ENCODE assay signal across 29 cellular contexts in the genomic region with DNA sequence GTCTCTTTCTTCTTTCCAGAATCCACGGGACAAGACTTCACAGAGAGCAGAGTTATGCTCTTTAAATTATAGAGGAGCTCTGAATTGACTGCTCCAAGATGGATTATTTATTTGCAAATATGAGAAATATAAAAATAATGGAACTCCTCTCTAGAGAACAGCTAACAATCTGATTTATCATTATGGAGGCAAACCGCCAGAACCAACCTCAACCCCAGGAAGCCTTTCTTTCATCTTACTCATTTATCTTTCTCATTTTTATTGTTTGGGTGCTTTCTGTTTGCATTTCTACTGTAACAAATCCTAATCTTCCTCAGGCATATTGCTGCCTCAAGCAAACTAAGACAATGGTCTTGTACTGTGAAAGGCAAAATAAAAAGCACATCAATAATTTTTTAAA.
DNase-seq lines count a peak whose midpoint lies in the region; ATAC-seq, FAIRE-seq and TF ChIP-seq lines count a peak whose summit lies in the region.
"Had no signal": no experiment of that assay in that cellular context is flagged by ENCODE, and none has a peak within 500 bp of the region (broad histone marks: within the 10 kb centered on the region; RNA-seq: fewer than 3 reads in every experiment).

No MANE protein-coding gene starts in this region.

- no peaks in the 10 kb centered on the region for H3K79me2 ChIP-seq in astrocyte (ENCODE audit: insufficient read depth, low read length)

- ATAC-seq in activated CD8-positive, alpha-beta T cell treated with anti-CD3 and anti-CD28 coated beads, Interleukin-2, amount 10 ng/mL, durations not matched to agents 7 days and 5 days = no peak
- ATAC-seq in heart left ventricle = no peak
- ATAC-seq: gastrocnemius medialis; lower lobe of right lung; mucosa of descending colon; natural killer cell; stimulated activated memory B cell treated with anti-CD40 and anti-IgM and Interleukin-4, amounts not matched to agents 10 μg/mL and 1 μg/mL and 100 μg/mL, for 72 hours; T-cell had no signal

- H3K27ac ChIP-seq in astrocyte (ENCODE audit: low read depth, low read length) = peak overlapping the region; percentile 79
- H3K27ac ChIP-seq in heart left ventricle = no peak overlapping the region
- H3K27ac ChIP-seq: dorsolateral prefrontal cortex, gastrocnemius medialis, lower lobe of right lung, RWPE1, transverse colon had no signal

- peaks cover 3% of the 10 kb centered on the region for H3K9me3 Mint-ChIP-seq in Calu3 (ENCODE audit: low read depth, unreplicated experiment)
- H3K9me3 Mint-ChIP-seq in astrocyte (ENCODE audit: unreplicated experiment) = no peaks in the 10 kb centered on the region
- no peaks in the 10 kb centered on the region for H3K9me3 Mint-ChIP-seq in nephron
- H3K9me3 Mint-ChIP-seq in activated CD8-positive, alpha-beta T cell treated with anti-CD3 and anti-CD28 coated beads, Interleukin-2, amount 10 ng/mL, durations not matched to agents 7 days and 5 days (ENCODE audit: insufficient read depth) = peaks cover 4% of the 10 kb centered on the region
- H3K9me3 Mint-ChIP-seq: stimulated activated memory B cell treated with anti-CD40 and anti-IgM and Interleukin-4, amounts not matched to agents 10 μg/mL and 1 μg/mL and 100 μg/mL, for 72 hours had no signal

- H3K27ac Mint-ChIP-seq in Calu3 (ENCODE audit: unreplicated experiment) = peak overlapping the region; percentile 53
- H3K27ac Mint-ChIP-seq in astrocyte (ENCODE audit: unreplicated experiment) = no peak overlapping the region
- peak overlapping the region; percentile 80 to 87 (median 83) for H3K27ac Mint-ChIP-seq in nephron
- H3K27ac Mint-ChIP-seq in activated CD8-positive, alpha-beta T cell treated with anti-CD3 and anti-CD28 coated beads, Interleukin-2, amount 10 ng/mL, durations not matched to agents 7 days and 5 days = no peak overlapping the region
- H3K27ac Mint-ChIP-seq: natural killer cell; stimulated activated memory B cell treated with anti-CD40 and anti-IgM and Interleukin-4, amounts not matched to agents 10 μg/mL and 1 μg/mL and 100 μg/mL, for 72 hours; T-cell had no signal

- DNase-seq in Calu3 = no peak
- DNase-seq in MG63 = peak; percentile 32
- peak; percentile 60 for DNase-seq in astrocyte (ENCODE audit: low read depth)
- no peak for DNase-seq in activated CD8-positive, alpha-beta T cell treated with anti-CD3 and anti-CD28 coated beads, Interleukin-2, amount 10 ng/mL, durations not matched to agents 7 days and 5 days
- DNase-seq in NCI-H2107 treated with DMSO at 0.1 percent for 48 hours (lab: John Stamatoyannopoulos, UW; ENCODE audit: unreplicated experiment) = no peak
- DNase-seq in heart left ventricle = no peak
- DNase-seq in DMS79 treated with DMSO at 0.1 percent for 48 hours (lab: John Stamatoyannopoulos, UW) = no peak
- DNase-seq: activated CD4-positive, alpha-beta T cell treated with anti-CD3 and anti-CD28 coated beads, Interleukin-2, amount 50 U/mL, for 1 hour; activated CD4-positive, CD25-positive, alpha-beta regulatory T cell; activated T-cell treated with anti-CD3 and anti-CD28 coated beads, Interleukin-2, amount 50 U/mL, for 48 hours; Caco-2; dorsolateral prefrontal cortex; gastrocnemius medialis; GOT3; hippocampal formation; KBM-7; lower lobe of right lung; MM.1S; mucosa of descending colon; natural killer cell; NCI-H1436; NCI-H2171; NCI-H510A; T-cell; transverse colon had no signal

- no TSS peak for BruUV-seq in Calu3 (replicated peaks; lab: Mats Ljungman, UMichigan)

- FAIRE-seq in astrocyte (lab: Jason Lieb, UNC) = no peak
- FAIRE-seq: endometrium had no signal

- H2AFZ ChIP-seq in astrocyte (ENCODE audit: low read depth, low read length) = no peak overlapping the region

- intact Hi-C loops in Calu3 (cut with micrococcal nuclease; ENCODE audit: unreplicated experiment) = no loop called here
- intact Hi-C loops in heart left ventricle (cut with DNase I) = no loop called here

- H3K36me3 Mint-ChIP-seq in Calu3 (ENCODE audit: insufficient read depth, unreplicated experiment) (no peaks in the 10 kb centered on the region), astrocyte (ENCODE audit: low read depth, unreplicated experiment) (no peaks in the 10 kb centered on the region), nephron (ENCODE audit: low read depth) (no peaks in the 10 kb centered on the region)
- no peaks in the 10 kb centered on the region for H3K36me3 Mint-ChIP-seq in activated CD8-positive, alpha-beta T cell treated with anti-CD3 and anti-CD28 coated beads, Interleukin-2, amount 10 ng/mL, durations not matched to agents 7 days and 5 days (ENCODE audit: low read depth)
- H3K36me3 Mint-ChIP-seq: stimulated activated memory B cell treated with anti-CD40 and anti-IgM and Interleukin-4, amounts not matched to agents 10 μg/mL and 1 μg/mL and 100 μg/mL, for 72 hours; T-cell had no signal

- POLR2A ChIA-PET in activated CD8-positive, alpha-beta T cell treated with anti-CD3 and anti-CD28 coated beads, Interleukin-2, amount 10 ng/mL, durations not matched to agents 7 days and 5 days (lab: Charles Lee) = no interaction called here

- TF ChIP-seq CTCF in Calu3 (IDR thresholded peaks at IDR 0.05; ENCODE audit: unreplicated experiment) = no peak
- TF ChIP-seq CTCF in astrocyte (IDR thresholded peaks at IDR 0.05; ENCODE audit: insufficient read depth, low read depth, low read length) = no peak
- TF ChIP-seq CTCF in nephron (IDR thresholded peaks at IDR 0.05; ENCODE audit: unreplicated experiment in 3 of 3) = no peak
- TF ChIP-seq CTCF in heart left ventricle (IDR thresholded peaks at IDR 0.05) = no peak

- WGBS in heart left ventricle, 4 donors = 79 to 81% (median 80%) methylated on average over 2 of the region's 2 CpGs

- H3K9me3 ChIP-seq in MG63 (peaks cover 18% of the 10 kb centered on the region), astrocyte (ENCODE audit: insufficient read depth, low read depth, low read length) (no peaks in the 10 kb centered on the region), heart left ventricle (no peaks in the 10 kb centered on the region)
- H3K9me3 ChIP-seq: Caco-2, gastrocnemius medialis, lower lobe of right lung, mucosa of descending colon, transverse colon had no signal

- no peak for TF ChIP-seq POLR2A in heart left ventricle (IDR thresholded peaks at IDR 0.05)

- H3K4me1 Mint-ChIP-seq in Calu3 (ENCODE audit: low read depth, unreplicated experiment) (peaks cover 52% of the 10 kb centered on the region), astrocyte (ENCODE audit: low read depth, unreplicated experiment) (peaks cover 16% of the 10 kb centered on the region), nephron (peaks cover 46% of the 10 kb centered on the region)
- H3K4me1 Mint-ChIP-seq in activated CD8-positive, alpha-beta T cell treated with anti-CD3 and anti-CD28 coated beads, Interleukin-2, amount 10 ng/mL, durations not matched to agents 7 days and 5 days (ENCODE audit: low read depth) = no peaks in the 10 kb centered on the region
- H3K4me1 Mint-ChIP-seq: natural killer cell; stimulated activated memory B cell treated with anti-CD40 and anti-IgM and Interleukin-4, amounts not matched to agents 10 μg/mL and 1 μg/mL and 100 μg/mL, for 72 hours; T-cell had no signal

- H3K27me3 Mint-ChIP-seq in Calu3 (ENCODE audit: unreplicated experiment) (no peaks in the 10 kb centered on the region), astrocyte (ENCODE audit: low read depth, unreplicated experiment) (no peaks in the 10 kb centered on the region), nephron (ENCODE audit: low read depth) (no peaks in the 10 kb centered on the region)
- no peaks in the 10 kb centered on the region for H3K27me3 Mint-ChIP-seq in activated CD8-positive, alpha-beta T cell treated with anti-CD3 and anti-CD28 coated beads, Interleukin-2, amount 10 ng/mL, durations not matched to agents 7 days and 5 days (ENCODE audit: low read depth)
- H3K27me3 Mint-ChIP-seq: stimulated activated memory B cell treated with anti-CD40 and anti-IgM and Interleukin-4, amounts not matched to agents 10 μg/mL and 1 μg/mL and 100 μg/mL, for 72 hours; T-cell had no signal

- H3K27me3 ChIP-seq in MG63 (no peaks in the 10 kb centered on the region), astrocyte (ENCODE audit: insufficient read depth, low read length) (no peaks in the 10 kb centered on the region), heart left ventricle (no peaks in the 10 kb centered on the region)
- H3K27me3 ChIP-seq: gastrocnemius medialis, transverse colon had no signal

- H4K20me1 ChIP-seq in astrocyte (ENCODE audit: insufficient read depth, low read length) = no peaks in the 10 kb centered on the region

- peak overlapping the region; percentile 49 for H3K9ac ChIP-seq in astrocyte (ENCODE audit: low read length)

- H3K36me3 ChIP-seq in MG63 (no peaks in the 10 kb centered on the region), astrocyte (ENCODE audit: insufficient read depth, low read length) (no peaks in the 10 kb centered on the region), heart left ventricle (no peaks in the 10 kb centered on the region)
- H3K36me3 ChIP-seq: gastrocnemius medialis, lower lobe of right lung, transverse colon had no signal

- H3K4me3 Mint-ChIP-seq in Calu3 (ENCODE audit: low read depth, unreplicated experiment) = no peak overlapping the region
- H3K4me3 Mint-ChIP-seq in astrocyte (ENCODE audit: unreplicated experiment) = no peak overlapping the region
- H3K4me3 Mint-ChIP-seq in nephron = no peak overlapping the region
- no peak overlapping the region for H3K4me3 Mint-ChIP-seq in activated CD8-positive, alpha-beta T cell treated with anti-CD3 and anti-CD28 coated beads, Interleukin-2, amount 10 ng/mL, durations not matched to agents 7 days and 5 days
- H3K4me3 Mint-ChIP-seq: natural killer cell; stimulated activated memory B cell treated with anti-CD40 and anti-IgM and Interleukin-4, amounts not matched to agents 10 μg/mL and 1 μg/mL and 100 μg/mL, for 72 hours; T-cell had no signal

- H3K4me3 ChIP-seq in MG63 (no peak overlapping the region), astrocyte (ENCODE audit: insufficient read depth, low read depth, low read length) (no peak overlapping the region), heart left ventricle (no peak overlapping the region)
- H3K4me3 ChIP-seq: dorsolateral prefrontal cortex, gastrocnemius medialis, lower lobe of right lung, mucosa of descending colon, transverse colon had no signal

- CTCF ChIA-PET in Calu3 (lab: Charles Lee) = no interaction called here
- CTCF ChIA-PET in activated CD8-positive, alpha-beta T cell treated with anti-CD3 and anti-CD28 coated beads, Interleukin-2, amount 10 ng/mL, durations not matched to agents 7 days and 5 days (lab: Charles Lee) = no interaction called here

- H3K4me2 ChIP-seq in astrocyte (ENCODE audit: low read length) = peak overlapping the region; percentile 65

- H3K4me1 ChIP-seq in astrocyte (ENCODE audit: insufficient read depth, low read length) (peaks cover 40% of the 10 kb centered on the region), heart left ventricle (no peaks in the 10 kb centered on the region)
- H3K4me1 ChIP-seq: Caco-2, gastrocnemius medialis, lower lobe of right lung, transverse colon had no signal

Comparison
In these comparisons a context has a peak if more than half of its experiments do, and no peak if none do; other contexts are left out.
1. DNase-seq: peak in MG63 (single experiment) and astrocyte (single experiment); none in Calu3 (single experiment), activated CD8-positive, alpha-beta T cell treated with anti-CD3 and anti-CD28 coated beads, Interleukin-2, amount 10 ng/mL, durations not matched to agents 7 days and 5 days (single experiment), NCI-H2107 treated with DMSO at 0.1 percent for 48 hours (single experiment), heart left ventricle (0 of 5) and DMS79 treated with DMSO at 0.1 percent for 48 hours (single experiment).
2. H3K27ac Mint-ChIP-seq: peak in Calu3 (single experiment) and nephron (3 of 3); none in astrocyte (single experiment) and activated CD8-positive, alpha-beta T cell treated with anti-CD3 and anti-CD28 coated beads, Interleukin-2, amount 10 ng/mL, durations not matched to agents 7 days and 5 days (single experiment).